14 cellular contexts compared by ENCODE assay signal in the genomic region with DNA sequence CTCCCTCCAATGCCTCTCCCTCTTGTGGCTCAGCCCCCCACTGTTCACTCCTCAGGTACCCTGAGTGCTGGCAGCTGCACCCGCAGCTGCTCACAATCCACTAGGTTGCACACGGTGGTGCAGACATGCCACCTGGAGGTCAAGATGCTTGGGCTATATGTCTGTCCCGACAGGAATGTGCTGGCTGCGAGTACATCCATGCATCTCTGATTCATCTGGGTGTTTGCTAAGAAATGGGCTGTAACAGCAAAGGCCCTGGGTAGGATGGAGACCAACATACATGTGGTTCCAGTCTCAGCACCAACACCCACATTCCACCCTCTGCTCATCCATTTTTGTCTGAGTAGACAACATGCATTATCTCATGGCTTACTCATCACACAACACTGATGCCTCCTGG. TPM values are rescaled to one million over a fixed set of nuclear protein-coding genes. Genes with fewer than 3 reads are reported as not detected.
DNase-seq lines count a peak whose midpoint lies in the region; ATAC-seq and TF ChIP-seq lines count a peak whose summit lies in the region.
"Had no signal": no experiment of that assay in that cellular context is flagged by ENCODE, and none has a peak within 500 bp of the region (broad histone marks: within the 10 kb centered on the region; RNA-seq: fewer than 3 reads in every experiment).

No MANE protein-coding gene starts in this region.

- no peak overlapping the region for H3K9ac ChIP-seq in BLaER1
- H3K9ac ChIP-seq in BLaER1 treated with 17β-estradiol and CSF1 and Interleukin-3, amounts not matched to agents 10 nM and 100 nM, result no peak overlapping the region
- H3K9ac ChIP-seq in trophoblast cell (ENCODE audit: low read length), result no peak overlapping the region

- H2BK120ac ChIP-seq in trophoblast cell (ENCODE audit: insufficient read depth, low read length, poor library complexity), result no peak overlapping the region

- peaks cover 20% of the 10 kb centered on the region; the same call in 1 of the 2 replicates for H3K4me1 ChIP-seq in BLaER1
- peaks cover 0 to 8% (median 0%) of the 10 kb centered on the region in 10 experiments; a peak in 4 of 20 replicates for H3K4me1 ChIP-seq in BLaER1 treated with 17β-estradiol and CSF1 and Interleukin-3, amounts not matched to agents 10 nM and 100 nM
- no peaks in the 10 kb centered on the region for H3K4me1 ChIP-seq in trophoblast cell (ENCODE audit: control insufficient read depth in 1 of 2, insufficient read depth in 2 of 2, low read length in 2 of 2)
- H3K4me1 ChIP-seq: A549, BE2C, Caco-2 had no signal

- no peak overlapping the region for H3K4me2 ChIP-seq in BLaER1
- H3K4me2 ChIP-seq in BLaER1 treated with 17β-estradiol and CSF1 and Interleukin-3, amounts not matched to agents 10 nM and 100 nM, result no peak overlapping the region
- H3K4me2 ChIP-seq in trophoblast cell (ENCODE audit: low read length), result no peak overlapping the region
- H3K4me2 ChIP-seq: A549 had no signal

- H3K27ac ChIP-seq in BLaER1, result no peak overlapping the region
- no peak overlapping the region for H3K27ac ChIP-seq in BLaER1 treated with 17β-estradiol and CSF1 and Interleukin-3, amounts not matched to agents 10 nM and 100 nM
- no peak overlapping the region for H3K27ac ChIP-seq in coronary artery
- H3K27ac ChIP-seq in trophoblast cell (ENCODE audit: low read depth, low read length), result no peak overlapping the region
- H3K27ac ChIP-seq: A549 had no signal

- H3K4me3 ChIP-seq in BLaER1, result peak overlapping the region; percentile 44; the same call in 1 of the 2 replicates
- peak overlapping the region in 9 of 10 experiments; percentile 9 to 60 (median 49); a peak in 16 of 20 replicates for H3K4me3 ChIP-seq in BLaER1 treated with 17β-estradiol and CSF1 and Interleukin-3, amounts not matched to agents 10 nM and 100 nM
- no peak overlapping the region for H3K4me3 ChIP-seq in coronary artery
- H3K4me3 ChIP-seq in trophoblast cell (ENCODE audit: low read depth, low read length), result no peak overlapping the region
- H3K4me3 ChIP-seq: A549 had no signal

- H3K4ac ChIP-seq in trophoblast cell (ENCODE audit: low read depth, low read length), result no peak overlapping the region

- H3K36me3 ChIP-seq in BLaER1 (peaks cover 97% of the 10 kb centered on the region), trophoblast cell (ENCODE audit: control insufficient read depth in 1 of 2, insufficient read depth in 2 of 2, low read length in 2 of 2) (peaks cover 34 to 35% of the 10 kb centered on the region in 2 experiments)
- peaks cover 95 to 100% (median 99%) of the 10 kb centered on the region in 11 experiments for H3K36me3 ChIP-seq in BLaER1 treated with 17β-estradiol and CSF1 and Interleukin-3, amounts not matched to agents 10 nM and 100 nM

- no peak overlapping the region for H3K18ac ChIP-seq in trophoblast cell (ENCODE audit: low read length)

- no peak overlapping the region for H2BK5ac ChIP-seq in trophoblast cell (ENCODE audit: low read depth, low read length, poor library complexity)

- H4K20me1 ChIP-seq in BLaER1, result no peaks in the 10 kb centered on the region
- peaks cover 0 to 16% (median 0%) of the 10 kb centered on the region in 11 experiments; a peak in 2 of 22 replicates for H4K20me1 ChIP-seq in BLaER1 treated with 17β-estradiol and CSF1 and Interleukin-3, amounts not matched to agents 10 nM and 100 nM

- no peaks in the 10 kb centered on the region for H3K79me1 ChIP-seq in trophoblast cell (ENCODE audit: low read length)

- H2AFZ ChIP-seq in trophoblast cell (ENCODE audit: insufficient read depth, low read length, poor library complexity), result no peak overlapping the region

- no peak for ATAC-seq in GM21529 (IDR thresholded peaks at IDR 0.05; ENCODE audit: unreplicated experiment)
- ATAC-seq: A549 had no signal

- H3K27me3 ChIP-seq in BLaER1 (no peaks in the 10 kb centered on the region), trophoblast cell (ENCODE audit: insufficient read depth, low read length) (no peaks in the 10 kb centered on the region)
- H3K27me3 ChIP-seq in BLaER1 treated with 17β-estradiol and CSF1 and Interleukin-3, amounts not matched to agents 10 nM and 100 nM, result no peaks in the 10 kb centered on the region; a peak in 2 of 22 replicates
- H3K27me3 ChIP-seq: BE2C had no signal

- H2BK12ac ChIP-seq in trophoblast cell (ENCODE audit: low read length), result no peak overlapping the region

- no peaks in the 10 kb centered on the region for H3K79me2 ChIP-seq in trophoblast cell (ENCODE audit: control insufficient read depth, insufficient read depth, low read length, poor library complexity)

- H4K91ac ChIP-seq in trophoblast cell (ENCODE audit: low read depth, low read length), result no peak overlapping the region

- in situ Hi-C loops in GM13977 (cut with MboI; ENCODE audit: low pct_unique_long_range_greater_than_20kb, low sequenced_read_pairs, unreplicated experiment), result no loop called here

- DNase-seq in coronary artery (ENCODE audit: low spot score), result peak; percentile 3
- peak; percentile 74 to 83 for DNase-seq in trophoblast cell
- DNase-seq in GM13977 (ENCODE audit: low spot score), result no peak
- no peak for DNase-seq in HCEC 1CT
- DNase-seq: BE2C; Caco-2; CD8-positive, alpha-beta memory T cell; DMS53; GOT3; H9 had no signal

- no peak overlapping the region for H3K14ac ChIP-seq in trophoblast cell (ENCODE audit: low read length)

- no CpG with 5 or more reads among the region's 4 CpGs for WGBS in trophoblast cell (ENCODE audit: extremely low coverage, insufficient coverage, insufficient read length)

- no peak overlapping the region for H3K23ac ChIP-seq in trophoblast cell (ENCODE audit: low read length)

- no peak overlapping the region for H2AK5ac ChIP-seq in trophoblast cell (ENCODE audit: low read length)

- H3K9me3 ChIP-seq in BLaER1, result peaks cover 100% of the 10 kb centered on the region
- peaks cover 92 to 100% (median 100%) of the 10 kb centered on the region in 11 experiments for H3K9me3 ChIP-seq in BLaER1 treated with 17β-estradiol and CSF1 and Interleukin-3, amounts not matched to agents 10 nM and 100 nM (replicated peaks in 1 of 11)
- peaks cover 59% of the 10 kb centered on the region for H3K9me3 ChIP-seq in trophoblast cell (ENCODE audit: insufficient read depth, low read depth, low read length)

- TF ChIP-seq CTCF in coronary artery (IDR thresholded peaks at IDR 0.05), result no peak
- no peak for TF ChIP-seq CTCF in GM13977 (IDR thresholded peaks at IDR 0.05; ENCODE audit: extremely low read depth, insufficient read depth, missing control alignments)

- H4K12ac ChIP-seq in trophoblast cell (ENCODE audit: low read depth, low read length), result no peak overlapping the region

- no peak overlapping the region for H4K8ac ChIP-seq in trophoblast cell (ENCODE audit: low read depth, low read length)

RNA-seq across cellular contexts. Expression of gene ANKMY1, which starts 31.3 kb away (rescaled TPM):
- 4.7 and 5.0 TPM in 2 replicates for polyA plus RNA-seq in trophoblast cell (2013)

RNA-seq across cellular contexts. Expression of gene DUSP28, which starts 33.6 kb away (rescaled TPM):
- 3.2 and 3.3 TPM in 2 replicates for polyA plus RNA-seq in trophoblast cell (2013)

RNA-seq across cellular contexts. Expression of gene RNPEPL1, which starts 41.8 kb away (rescaled TPM):
- 43.3 and 44.3 TPM in 2 replicates for polyA plus RNA-seq in trophoblast cell (2013)

Comparison
In these comparisons a context has a peak if more than half of its experiments do, and no peak if none do; other contexts are left out.
1. H3K4me3 ChIP-seq: peak in BLaER1 (single experiment) and BLaER1 treated with 17β-estradiol and CSF1 and Interleukin-3, amounts not matched to agents 10 nM and 100 nM (9 of 10); none in coronary artery (single experiment) and trophoblast cell (single experiment).
2. DNase-seq: peak in coronary artery (single experiment) and trophoblast cell (2 of 2); none in GM13977 (single experiment) and HCEC 1CT (single experiment).